Comparison of ENCODE assay signal across 18 cellular contexts in genomic region chr11:107385361-107385982, GRCh38.
A peak's percentile ranks its signal among the peaks of the same experiment; 100 is the strongest.
DNase-seq lines count a peak whose midpoint lies in the region; ATAC-seq, FAIRE-seq and TF ChIP-seq lines count a peak whose summit lies in the region.
"Had no signal": no experiment of that assay in that cellular context is flagged by ENCODE, and none has a peak within 500 bp of the region (broad histone marks: within the 10 kb centered on the region; RNA-seq: fewer than 3 reads in every experiment).

No MANE protein-coding gene starts in this region.

- H3K27me3 ChIP-seq in bronchial epithelial cell (ENCODE audit: control insufficient read depth, insufficient read depth, low read length) = no peaks in the 10 kb centered on the region
- H3K27me3 ChIP-seq in CD4-positive, alpha-beta memory T cell (ENCODE audit: insufficient read depth, low read length) = no peaks in the 10 kb centered on the region
- H3K27me3 ChIP-seq: heart right ventricle, left lung, thyroid gland had no signal

- H3K4me3 Mint-ChIP-seq in CD4-positive, alpha-beta memory T cell = no peak overlapping the region
- no peak overlapping the region for H3K4me3 Mint-ChIP-seq in natural killer cell treated with Interleukin-12 subunit alpha and Interleukin-12 subunit beta and Interleukin-15 and Interleukin-18, amount 100 ng/mL, for 72 hours
- H3K4me3 Mint-ChIP-seq: effector memory CD8-positive, alpha-beta T cell had no signal

- H3K9me3 ChIP-seq in CD4-positive, alpha-beta memory T cell (ENCODE audit: control insufficient read depth in 1 of 2, low read length in 2 of 2) = no peaks in the 10 kb centered on the region
- H3K9me3 ChIP-seq: heart right ventricle, left lung, psoas muscle, thyroid gland had no signal

- intact Hi-C loops in CD4-positive, alpha-beta memory T cell (cut with micrococcal nuclease) = no loop called here

- H3K4me1 ChIP-seq in CD4-positive, alpha-beta memory T cell (ENCODE audit: insufficient read depth, low read length) = peaks cover 10% of the 10 kb centered on the region
- H3K4me1 ChIP-seq: heart right ventricle, left lung, psoas muscle, thyroid gland had no signal

- FAIRE-seq in bronchial epithelial cell (lab: Jason Lieb, UNC) = no peak

- H3K4me1 Mint-ChIP-seq in CD4-positive, alpha-beta memory T cell = peaks cover 17 to 32% (median 24%) of the 10 kb centered on the region in 4 donors
- H3K4me1 Mint-ChIP-seq in natural killer cell treated with Interleukin-12 subunit alpha and Interleukin-12 subunit beta and Interleukin-15 and Interleukin-18, amount 100 ng/mL, for 72 hours (ENCODE audit: low read depth in 2 of 2) = peaks cover 4 to 8% of the 10 kb centered on the region in 2 donors

- CTCF ChIA-PET in CD4-positive, alpha-beta memory T cell (lab: Charles Lee; ENCODE audit: partially characterized antibody) = no interaction called here

- H3K27ac Mint-ChIP-seq in CD4-positive, alpha-beta memory T cell = no peak overlapping the region
- H3K27ac Mint-ChIP-seq in natural killer cell treated with Interleukin-12 subunit alpha and Interleukin-12 subunit beta and Interleukin-15 and Interleukin-18, amount 100 ng/mL, for 72 hours = no peak overlapping the region

- no peaks in the 10 kb centered on the region for H3K27me3 Mint-ChIP-seq in CD4-positive, alpha-beta memory T cell
- no peaks in the 10 kb centered on the region for H3K27me3 Mint-ChIP-seq in natural killer cell treated with Interleukin-12 subunit alpha and Interleukin-12 subunit beta and Interleukin-15 and Interleukin-18, amount 100 ng/mL, for 72 hours
- H3K27me3 Mint-ChIP-seq: effector memory CD8-positive, alpha-beta T cell had no signal

- H3K27ac ChIP-seq in CD4-positive, alpha-beta memory T cell (ENCODE audit: low read depth, low read length) = no peak overlapping the region
- H3K27ac ChIP-seq: heart right ventricle, left lung, psoas muscle, thyroid gland had no signal

- no peaks in the 10 kb centered on the region for H3K36me3 ChIP-seq in bronchial epithelial cell (ENCODE audit: control insufficient read depth, insufficient read depth, low read length)
- H3K36me3 ChIP-seq in CD4-positive, alpha-beta memory T cell (ENCODE audit: insufficient read depth, low read length) = peaks cover 2% of the 10 kb centered on the region

- DNase-seq in Daoy (ENCODE audit: low read depth) (peak; percentile 6), NB4 (ENCODE audit: low read depth) (peak; percentile 50), bronchial epithelial cell (ENCODE audit: low read depth) (peak; percentile 92), iris pigment epithelial cell (ENCODE audit: low read depth) (peak; percentile 66)
- no peak for DNase-seq in CD4-positive, alpha-beta memory T cell
- DNase-seq in natural killer cell treated with Interleukin-12 subunit alpha and Interleukin-12 subunit beta and Interleukin-15 and Interleukin-18, amount 100 ng/mL, for 72 hours (ENCODE audit: low spot score) = no peak
- DNase-seq: activated CD4-positive, alpha-beta T cell treated with anti-CD3 and anti-CD28 coated beads for 48 hours; DMS53; effector memory CD8-positive, alpha-beta T cell; heart right ventricle; left lung; NCI-H1417 treated with DMSO at 0.1 percent for 48 hours; NCI-H526; psoas muscle; RPMI8226; thyroid gland had no signal

- POLR2A ChIA-PET in CD4-positive, alpha-beta memory T cell (lab: Charles Lee; ENCODE audit: partially characterized antibody) = no interaction called here

- no peak for ATAC-seq in GM19463 (IDR thresholded peaks at IDR 0.05; ENCODE audit: unreplicated experiment)
- no peak for ATAC-seq in natural killer cell treated with Interleukin-12 subunit alpha and Interleukin-12 subunit beta and Interleukin-15 and Interleukin-18, amount 100 ng/mL, for 72 hours
- ATAC-seq in GM21576 (IDR thresholded peaks at IDR 0.05; ENCODE audit: unreplicated experiment) = no peak
- ATAC-seq: effector memory CD8-positive, alpha-beta T cell; heart right ventricle; left lung; psoas muscle had no signal

- TF ChIP-seq CTCF in NB4 (IDR thresholded peaks at IDR 0.05; ENCODE audit: low read depth, low read length) = no peak
- no peak for TF ChIP-seq CTCF in bronchial epithelial cell (IDR thresholded peaks at IDR 0.05; ENCODE audit: insufficient read depth, low read length, severe bottlenecking)

- peaks cover 40 to 56% of the 10 kb centered on the region in 2 donors for H3K36me3 Mint-ChIP-seq in CD4-positive, alpha-beta memory T cell
- H3K36me3 Mint-ChIP-seq in natural killer cell treated with Interleukin-12 subunit alpha and Interleukin-12 subunit beta and Interleukin-15 and Interleukin-18, amount 100 ng/mL, for 72 hours = peaks cover 11% of the 10 kb centered on the region

- H3K4me3 ChIP-seq in NB4 (ENCODE audit: low read depth, low read length) = no peak overlapping the region
- H3K4me3 ChIP-seq in bronchial epithelial cell (ENCODE audit: low read depth, low read length) = no peak overlapping the region
- no peak overlapping the region for H3K4me3 ChIP-seq in CD4-positive, alpha-beta memory T cell (ENCODE audit: low read length in 2 of 2)
- H3K4me3 ChIP-seq: heart right ventricle, left lung, psoas muscle, thyroid gland had no signal

- peaks cover 0 to 4% (median 0%) of the 10 kb centered on the region in 8 donors for H3K9me3 Mint-ChIP-seq in CD4-positive, alpha-beta memory T cell
- H3K9me3 Mint-ChIP-seq in natural killer cell treated with Interleukin-12 subunit alpha and Interleukin-12 subunit beta and Interleukin-15 and Interleukin-18, amount 100 ng/mL, for 72 hours = no peaks in the 10 kb centered on the region
- H3K9me3 Mint-ChIP-seq: effector memory CD8-positive, alpha-beta T cell had no signal

- TF ChIP-seq POLR2A in NB4 (IDR thresholded peaks at IDR 0.05; ENCODE audit: extremely low read depth, insufficient read length) = no peak

Comparison
In these comparisons a context has a peak if more than half of its experiments do, and no peak if none do; other contexts are left out.
1. DNase-seq: peak in Daoy (single experiment), NB4 (single experiment), bronchial epithelial cell (single experiment) and iris pigment epithelial cell (single experiment); none in CD4-positive, alpha-beta memory T cell (0 of 5) and natural killer cell treated with Interleukin-12 subunit alpha and Interleukin-12 subunit beta and Interleukin-15 and Interleukin-18, amount 100 ng/mL, for 72 hours (single experiment).